10 cellular contexts compared by ENCODE assay signal in genomic region chr10:32348297-32349198, GRCh38. TPM values are rescaled to one million over a fixed set of nuclear protein-coding genes. Genes with fewer than 3 reads are reported as not detected.
DNase-seq lines count a peak whose midpoint lies in the region; ATAC-seq and TF ChIP-seq lines count a peak whose summit lies in the region.
"Had no signal": no experiment of that assay in that cellular context is flagged by ENCODE, and none has a peak within 500 bp of the region (broad histone marks: within the 10 kb centered on the region; RNA-seq: fewer than 3 reads in every experiment).

No MANE protein-coding gene starts in this region.

- no CpG with 5 or more reads among the region's 18 CpGs for WGBS in mesendoderm (ENCODE audit: extremely low coverage, insufficient coverage, low lambda C conversion rate)

- no peaks in the 10 kb centered on the region for H3K9me3 Mint-ChIP-seq in stimulated activated naive CD8-positive, alpha-beta T cell treated with anti-CD3 and anti-CD28 coated beads, Interleukin-15, Interleukin-2, amounts not matched to agents 100 ng/mL and 50 ng/mL, for 24 hours
- H3K9me3 Mint-ChIP-seq in activated naive CD4-positive, alpha-beta T cell treated with anti-CD3 and anti-CD28 coated beads, Interleukin-2, amount 50 U/mL, for 72 hours, result no peaks in the 10 kb centered on the region

- DNase-seq in stimulated activated naive CD8-positive, alpha-beta T cell treated with anti-CD3 and anti-CD28 coated beads, Interleukin-15, Interleukin-2, amounts not matched to agents 100 U/mL and 50 U/mL, for 24 hours, result no peak
- no peak for DNase-seq in activated naive CD4-positive, alpha-beta T cell treated with anti-CD3 and anti-CD28 coated beads, Interleukin-2, amount 50 U/mL, for 72 hours (ENCODE audit: low spot score in 2 of 2)
- DNase-seq in mesendoderm (no peak), upper lobe of right lung (no peak), COLO668 (lab: John Stamatoyannopoulos, UW; ENCODE audit: unreplicated experiment) (no peak), medulla oblongata (ENCODE audit: extremely low spot score) (no peak)
- DNase-seq: aorta, NCI-H1436 had no signal

- H3K4me3 ChIP-seq in mesendoderm (ENCODE audit: low read length) (no peak overlapping the region), upper lobe of right lung (peak overlapping the region; percentile 91)

- no peak overlapping the region for H3K23ac ChIP-seq in mesendoderm (ENCODE audit: low read length)

- intact Hi-C loops in upper lobe of right lung (cut with DNase I), result no loop called here

- H2BK120ac ChIP-seq in mesendoderm (ENCODE audit: low read depth, low read length), result no peak overlapping the region

- TF ChIP-seq CTCF in upper lobe of right lung (IDR thresholded peaks at IDR 0.05), result no peak

- H3K18ac ChIP-seq in mesendoderm (ENCODE audit: low read length), result no peak overlapping the region

- H2BK5ac ChIP-seq in mesendoderm (ENCODE audit: low read length), result no peak overlapping the region

- peaks cover 73% of the 10 kb centered on the region for H3K4me1 Mint-ChIP-seq in stimulated activated naive CD8-positive, alpha-beta T cell treated with anti-CD3 and anti-CD28 coated beads, Interleukin-15, Interleukin-2, amounts not matched to agents 100 ng/mL and 50 ng/mL, for 24 hours (ENCODE audit: low read depth)

- no peak for ATAC-seq in stimulated activated naive CD8-positive, alpha-beta T cell treated with anti-CD3 and anti-CD28 coated beads, Interleukin-15, Interleukin-2, amounts not matched to agents 100 U/mL and 50 U/mL, for 24 hours
- ATAC-seq in activated naive CD4-positive, alpha-beta T cell treated with anti-CD3 and anti-CD28 coated beads, Interleukin-2, amount 50 U/mL, for 72 hours, result no peak
- no peak for ATAC-seq in upper lobe of right lung
- ATAC-seq in GM19467 (IDR thresholded peaks at IDR 0.05; ENCODE audit: unreplicated experiment), result no peak

- H2BK15ac ChIP-seq in mesendoderm (replicated peaks; ENCODE audit: low read depth), result no peak overlapping the region

- H3K79me2 ChIP-seq in mesendoderm (ENCODE audit: control insufficient read depth, insufficient read depth, low read length), result peaks cover 25% of the 10 kb centered on the region

- H3K27me3 ChIP-seq in mesendoderm (ENCODE audit: insufficient read depth, low read length, poor library complexity), result no peaks in the 10 kb centered on the region
- no peaks in the 10 kb centered on the region for H3K27me3 ChIP-seq in upper lobe of right lung

- no peak overlapping the region for H3K4ac ChIP-seq in mesendoderm (ENCODE audit: low read depth, low read length)

- H3K27me3 Mint-ChIP-seq in stimulated activated naive CD8-positive, alpha-beta T cell treated with anti-CD3 and anti-CD28 coated beads, Interleukin-15, Interleukin-2, amounts not matched to agents 100 ng/mL and 50 ng/mL, for 24 hours, result no peaks in the 10 kb centered on the region

- H3K4me2 ChIP-seq in mesendoderm (ENCODE audit: low read length), result no peak overlapping the region

- peak overlapping the region; percentile 4 for H3K56ac ChIP-seq in mesendoderm (ENCODE audit: low read length)

- H3K36me3 ChIP-seq in mesendoderm (ENCODE audit: control insufficient read depth, insufficient read depth, low read length), result no peaks in the 10 kb centered on the region
- H3K36me3 ChIP-seq in upper lobe of right lung, result peaks cover 12% of the 10 kb centered on the region

- no peaks in the 10 kb centered on the region for H3K9me3 ChIP-seq in upper lobe of right lung

- no peak overlapping the region for H4K8ac ChIP-seq in mesendoderm (ENCODE audit: low read depth, low read length)

- peaks cover 21% of the 10 kb centered on the region for H3K36me3 Mint-ChIP-seq in stimulated activated naive CD8-positive, alpha-beta T cell treated with anti-CD3 and anti-CD28 coated beads, Interleukin-15, Interleukin-2, amounts not matched to agents 100 ng/mL and 50 ng/mL, for 24 hours (ENCODE audit: low read depth)
- H3K36me3 Mint-ChIP-seq in activated naive CD4-positive, alpha-beta T cell treated with anti-CD3 and anti-CD28 coated beads, Interleukin-2, amount 50 U/mL, for 72 hours, result peaks cover 9 to 12% of the 10 kb centered on the region in 2 donors

- H4K5ac ChIP-seq in mesendoderm (ENCODE audit: low read length), result no peak overlapping the region

- H3K27ac ChIP-seq in mesendoderm (ENCODE audit: low read depth, low read length) (no peak overlapping the region), upper lobe of right lung (no peak overlapping the region)

- H3K4me3 Mint-ChIP-seq in stimulated activated naive CD8-positive, alpha-beta T cell treated with anti-CD3 and anti-CD28 coated beads, Interleukin-15, Interleukin-2, amounts not matched to agents 100 ng/mL and 50 ng/mL, for 24 hours, result peak overlapping the region; percentile 92

- H3K4me1 ChIP-seq in mesendoderm (ENCODE audit: control insufficient read depth, low read depth, low read length) (peaks cover 3% of the 10 kb centered on the region), upper lobe of right lung (peaks cover 45% of the 10 kb centered on the region)

- H3K27ac Mint-ChIP-seq in stimulated activated naive CD8-positive, alpha-beta T cell treated with anti-CD3 and anti-CD28 coated beads, Interleukin-15, Interleukin-2, amounts not matched to agents 100 ng/mL and 50 ng/mL, for 24 hours, result peak overlapping the region; percentile 14
- peak overlapping the region; percentile 88 to 100 for H3K27ac Mint-ChIP-seq in activated naive CD4-positive, alpha-beta T cell treated with anti-CD3 and anti-CD28 coated beads, Interleukin-2, amount 50 U/mL, for 72 hours

- no peak overlapping the region for H2AK5ac ChIP-seq in mesendoderm (ENCODE audit: low read length)

- peak overlapping the region; percentile 37 for H3K9ac ChIP-seq in mesendoderm (ENCODE audit: low read length)

- no peaks in the 10 kb centered on the region for H3K79me1 ChIP-seq in mesendoderm (ENCODE audit: low read length)

RNA-seq across cellular contexts. Expression of gene EPC1, which starts 1.6 kb away (rescaled TPM):
- total RNA-seq in activated naive CD4-positive, alpha-beta T cell treated with anti-CD3 and anti-CD28 coated beads, Interleukin-2, amount 50 U/mL, for 72 hours, result 10 to 100 TPM; 28.3 to 40.2 TPM
- polyA plus RNA-seq in mesendoderm (2013, experiment 1 of 2), result 24.6 TPM
- polyA plus RNA-seq in mesendoderm (2013, experiment 2 of 2), result 23.4 TPM
- 36.0 TPM for total RNA-seq in upper lobe of right lung
